ENCODE assay signal across 8 cellular contexts in the genomic region with DNA sequence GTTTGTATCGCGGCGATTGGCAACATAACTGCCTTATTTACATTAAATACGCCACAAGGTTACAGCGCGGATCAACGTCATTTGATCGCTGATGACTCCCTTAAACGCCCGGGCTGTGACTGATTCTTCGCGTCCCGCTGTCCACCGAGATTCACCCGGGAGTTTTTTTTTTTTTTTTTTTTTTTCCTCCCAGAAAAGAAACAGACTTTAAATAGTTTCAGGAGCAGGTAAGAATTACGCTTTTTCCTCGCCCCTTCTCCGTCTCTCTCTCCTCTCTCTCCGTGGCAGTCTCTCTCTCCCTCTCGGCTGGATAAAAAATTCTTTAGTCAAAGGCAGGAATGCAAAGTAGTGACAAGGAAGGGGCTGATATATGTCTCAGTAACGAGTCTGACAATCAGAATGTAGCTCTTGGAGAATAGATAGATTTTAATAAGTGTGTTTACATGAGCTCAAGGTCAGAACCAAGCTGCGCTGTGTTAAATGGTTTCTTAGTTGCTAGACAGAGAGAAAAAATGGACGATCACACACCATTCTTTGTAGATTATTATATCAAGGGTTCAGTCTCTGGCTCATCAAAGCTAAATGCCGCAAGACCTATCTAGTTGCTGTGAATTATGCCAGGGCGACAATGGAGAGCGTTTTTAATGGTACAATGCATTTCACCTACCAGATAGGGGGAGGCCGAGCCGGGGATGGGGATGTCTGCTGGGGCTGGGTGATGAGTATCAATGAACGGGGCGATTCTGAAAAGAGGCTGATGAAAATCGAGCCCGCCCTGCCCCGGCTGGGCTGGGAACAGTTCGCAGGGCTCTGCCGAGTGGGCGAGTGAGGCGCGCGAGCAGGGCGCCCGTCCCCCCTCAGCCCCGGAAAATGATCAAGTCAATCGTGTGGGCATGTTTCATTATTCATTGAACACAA.
DNase-seq lines count a peak whose midpoint lies in the region; ATAC-seq, FAIRE-seq and TF ChIP-seq lines count a peak whose summit lies in the region.

No MANE protein-coding gene starts in this region.

- CTCF ChIA-PET in HepG2 (lab: Yijun Ruan, JAX; ENCODE audit: low intra/inter-chr PET ratio, low total read pairs) = no interaction called here

- H3K36me3 ChIP-seq in HepG2 (replicated peaks in 1 of 2; ENCODE audit: control insufficient read depth in 1 of 2, insufficient read depth in 2 of 2, low read length in 2 of 2) = no peaks in the 10 kb centered on the region
- no peaks in the 10 kb centered on the region for H3K36me3 ChIP-seq in right lobe of liver
- no peaks in the 10 kb centered on the region for H3K36me3 ChIP-seq in adrenal gland (replicated peaks in 1 of 2)
- H3K36me3 ChIP-seq in vagina = no peaks in the 10 kb centered on the region

- H3K4me2 ChIP-seq in HepG2 (ENCODE audit: low read depth, low read length) = no peak overlapping the region

- TF ChIP-seq POLR2A in HepG2 (IDR thresholded peaks at IDR 0.05; ENCODE audit: insufficient read depth in 1 of 2, low read depth in 2 of 2, low read length in 2 of 2) (no peak), right lobe of liver (IDR thresholded peaks at IDR 0.05) (no peak), adrenal gland (IDR thresholded peaks at IDR 0.05) (no peak), vagina (IDR thresholded peaks at IDR 0.05) (no peak), lower leg skin (IDR thresholded peaks at IDR 0.05) (no peak)

- H3K4me1 Mint-ChIP-seq in mesothelial cell of epicardium = peaks cover 43% of the 10 kb centered on the region

- no peak overlapping the region for H3K9ac ChIP-seq in HepG2 (ENCODE audit: insufficient read depth, low read depth, low read length)

- H3K36me3 Mint-ChIP-seq in mesothelial cell of epicardium = no peaks in the 10 kb centered on the region

- H3K27ac Mint-ChIP-seq in mesothelial cell of epicardium = peak overlapping the region; percentile 39

- 28% methylated on average over 35 of the region's 43 CpGs for WGBS in HepG2 (ENCODE audit: low lambda C conversion rate)
- 4% methylated on average over 40 of the region's 43 CpGs for WGBS in right lobe of liver (ENCODE audit: insufficient coverage, low coverage, low lambda C conversion rate, missing lambda C conversion rate)
- 2 to 5% (median 4%) methylated on average over 28 to 43 of the region's 43 CpGs for WGBS in adrenal gland, 4 donors
- WGBS in lower leg skin, 2 donors = 3% methylated on average over 43 of the region's 43 CpGs

- peaks cover 82% of the 10 kb centered on the region for H3K27me3 Mint-ChIP-seq in mesothelial cell of epicardium (ENCODE audit: low read depth)

- H3K9me3 Mint-ChIP-seq in mesothelial cell of epicardium = no peaks in the 10 kb centered on the region

- no peak for TF ChIP-seq RAD21 in HepG2 (CRISPR knock-in tag; IDR thresholded peaks at IDR 0.05)

- H3K27ac ChIP-seq in HepG2 (ENCODE audit: extremely low read length, insufficient read depth, low read length) (no peak overlapping the region), right lobe of liver (no peak overlapping the region), adrenal gland (peak overlapping the region in 3 of 5 donors; percentile 41 to 77 (median 53)), vagina (no peak overlapping the region)

- H3K4me3 ChIP-seq in HepG2 (replicated peaks in 1 of 3; ENCODE audit: insufficient read depth in 1 of 3, low read depth in 2 of 3, low read length in 3 of 3) = no peak overlapping the region
- no peak overlapping the region for H3K4me3 ChIP-seq in right lobe of liver
- peak overlapping the region in 2 of 4 donors; percentile 35 to 77 for H3K4me3 ChIP-seq in adrenal gland
- H3K4me3 ChIP-seq in vagina = peak overlapping the region; percentile 46 to 63
- H3K4me3 ChIP-seq in lower leg skin (ENCODE audit: low read depth, poor library complexity, severe bottlenecking) = no peak overlapping the region

- no TSS peak for BruUV-seq in HepG2 (replicated peaks; lab: Mats Ljungman, UMichigan)

- DNase-seq in HepG2 (ENCODE audit: low spot score) (no peak), right lobe of liver (no peak), adrenal gland (peak in 6 of 7 donors; percentile 27 to 43 (median 38)), mesothelial cell of epicardium (ENCODE audit: low spot score in 2 of 2, unreplicated experiment in 2 of 2) (peak in 1 of 2 experiments; percentile 40), vagina (ENCODE audit: extremely low spot score in 2 of 2) (no peak), lower leg skin (ENCODE audit: low spot score in 2 of 2) (no peak), HCEC 1CT (no peak)

- TF ChIP-seq CTCF in HepG2 (CRISPR knock-in tag; IDR thresholded peaks at IDR 0.05) = no peak
- TF ChIP-seq CTCF in right lobe of liver (IDR thresholded peaks at IDR 0.05) = no peak
- no peak for TF ChIP-seq CTCF in adrenal gland (IDR thresholded peaks at IDR 0.05)
- no peak for TF ChIP-seq CTCF in mesothelial cell of epicardium (IDR thresholded peaks at IDR 0.05; ENCODE audit: unreplicated experiment)
- TF ChIP-seq CTCF in vagina (IDR thresholded peaks at IDR 0.05) = no peak
- TF ChIP-seq CTCF in lower leg skin (IDR thresholded peaks at IDR 0.05) = no peak

- peak overlapping the region; percentile 65 for H3K4me3 Mint-ChIP-seq in mesothelial cell of epicardium

- POLR2A ChIA-PET in HepG2 (lab: Yijun Ruan, JAX) = no interaction called here

- H4K20me1 ChIP-seq in HepG2 (ENCODE audit: insufficient read depth, low read length) = no peaks in the 10 kb centered on the region

- H3K27me3 ChIP-seq in HepG2 (ENCODE audit: control insufficient read depth in 1 of 2, insufficient read depth in 2 of 2, low read length in 2 of 2) = peaks cover 9 to 57% of the 10 kb centered on the region in 2 experiments; a peak in 4 of 5 replicates
- peaks cover 0 to 10% of the 10 kb centered on the region in 2 donors for H3K27me3 ChIP-seq in right lobe of liver
- peaks cover 9% of the 10 kb centered on the region for H3K27me3 ChIP-seq in adrenal gland
- H3K27me3 ChIP-seq in vagina = peaks cover 5% of the 10 kb centered on the region

- intact Hi-C loops in HepG2 (cut with micrococcal nuclease; ENCODE audit: unreplicated experiment) (no loop called here), right lobe of liver (cut with DNase I) (loop anchor here in 1 of 2 donors (10.0 kb wide), 1 partner anchor 420 kb away; no protein-coding TSS in a partner anchor), adrenal gland (cut with DNase I) (loop anchor here in 1 of 2 donors (5.0 to 10.0 kb wide), 2 partner anchors 180 to 427 kb away; no protein-coding TSS in a partner anchor), vagina (cut with DNase I) (no loop called here), lower leg skin (cut with DNase I; ENCODE audit: low total_unique reads) (no loop called here)

- no peaks in the 10 kb centered on the region for H3K79me2 ChIP-seq in HepG2 (ENCODE audit: insufficient read depth, low read length)

- H2AFZ ChIP-seq in HepG2 (ENCODE audit: low read length) = no peak overlapping the region

- H3K4me1 ChIP-seq in HepG2 (ENCODE audit: insufficient read depth, low read length) (peaks cover 18% of the 10 kb centered on the region; the same call in 1 of the 2 replicates), right lobe of liver (peaks cover 0 to 32% (median 4%) of the 10 kb centered on the region in 4 donors), adrenal gland (replicated peaks in 1 of 2) (peaks cover 14 to 24% of the 10 kb centered on the region in 2 donors), vagina (peaks cover 36% of the 10 kb centered on the region)

- no peak for FAIRE-seq in HepG2 (lab: Jason Lieb, UNC)

- in situ Hi-C loops in HepG2 (cut with HindIII; ENCODE audit: extremely low pct_ligation_motif_present, low pct_unique_long_range_greater_than_20kb) = loop anchor here (5.0 to 10.0 kb wide), 2 partner anchors 180 to 427 kb away; no protein-coding TSS in a partner anchor

- TF ChIP-seq EP300 in HepG2 (IDR thresholded peaks at IDR 0.05; ENCODE audit: low read depth in 2 of 2, low read length in 2 of 2) = no peak
- no peak for TF ChIP-seq EP300 in HepG2 (CRISPR knock-in tag; IDR thresholded peaks at IDR 0.05; ENCODE audit: borderline replicate concordance)

- ATAC-seq in HepG2 (no peak), right lobe of liver (no peak), HG02981 (IDR thresholded peaks at IDR 0.05; ENCODE audit: unreplicated experiment) (no peak)

- H3K9me3 ChIP-seq in HepG2 (ENCODE audit: low read length) (no peaks in the 10 kb centered on the region), right lobe of liver (no peaks in the 10 kb centered on the region), adrenal gland (replicated peaks in 1 of 3) (no peaks in the 10 kb centered on the region), vagina (no peaks in the 10 kb centered on the region)

TF ChIP-seq in HepG2, 621 proteins besides CTCF, POLR2A, EP300 and RAD21:
- TF ChIP-seq ZNF720 (CRISPR knock-in tag; IDR thresholded peaks at IDR 0.05) (no peak), NFKB2 (CRISPR knock-in tag; IDR thresholded peaks at IDR 0.05; ENCODE audit: borderline replicate concordance) (no peak), EZH2 (conservative IDR thresholded peaks at IDR 0.05; ENCODE audit: low read depth, low read length) (peak; percentile 89), TCF7L2 (IDR thresholded peaks at IDR 0.05; ENCODE audit: low read depth, low read length) (no peak)
- TF ChIP-seq, protein P1, sequence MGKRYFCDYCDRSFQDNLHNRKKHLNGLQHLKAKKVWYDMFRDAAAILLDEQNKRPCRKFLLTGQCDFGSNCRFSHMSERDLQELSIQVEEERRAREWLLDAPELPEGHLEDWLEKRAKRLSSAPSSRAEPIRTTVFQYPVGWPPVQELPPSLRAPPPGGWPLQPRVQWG (CRISPR knock-in tag; IDR thresholded peaks at IDR 0.05; ENCODE audit: borderline replicate concordance, low read depth) = no peak

Comparison
In these comparisons a context has a peak if more than half of its experiments do, and no peak if none do; other contexts are left out.
1. DNase-seq: peak in adrenal gland (6 of 7); none in HepG2 (single experiment), right lobe of liver (0 of 3), vagina (0 of 2), lower leg skin (0 of 2) and HCEC 1CT (single experiment).
2. H3K27ac ChIP-seq: peak in adrenal gland (3 of 5); none in HepG2 (single experiment), right lobe of liver (0 of 3) and vagina (single experiment).
3. H3K4me3 ChIP-seq: peak in vagina (2 of 2); none in HepG2 (0 of 3), right lobe of liver (0 of 3) and lower leg skin (single experiment).